In the genomic region with DNA sequence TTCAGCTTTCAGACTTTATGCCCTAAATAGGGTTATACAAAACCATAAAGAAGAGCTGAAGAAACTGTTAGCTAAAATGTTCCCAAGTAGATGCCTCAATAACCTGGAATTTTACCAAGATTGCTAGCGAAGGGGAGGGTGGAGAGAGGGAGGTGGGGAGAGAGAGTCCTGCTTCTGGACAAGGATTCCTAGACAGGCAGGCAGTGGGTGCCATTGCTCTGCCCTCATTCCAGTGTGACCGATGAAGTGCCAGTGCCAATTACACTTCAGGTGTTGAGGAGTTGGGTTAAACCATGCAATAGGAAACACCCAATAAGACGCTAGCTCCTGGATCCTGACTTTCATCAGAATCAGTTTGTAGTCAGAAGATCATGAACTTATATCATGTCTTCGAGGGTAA, we compare ENCODE assay signal across 37 cellular contexts. TPM values are rescaled to one million over a fixed set of nuclear protein-coding genes. Genes with fewer than 3 reads are reported as not detected.
"Had no signal": no experiment of that assay in that cellular context is flagged by ENCODE, and none has a peak within 500 bp of the region (broad histone marks: within the 10 kb centered on the region; RNA-seq: fewer than 3 reads in every experiment).

No MANE protein-coding gene starts in this region.

- H3K27ac ChIP-seq: brain microvascular endothelial cell, Peyer's patch, WERI-Rb-1 had no signal

- H3K4me3 ChIP-seq: MG63, Peyer's patch had no signal

- H3K4me1 ChIP-seq: Peyer's patch had no signal

- DNase-seq: activated CD4-positive, alpha-beta memory T cell treated with anti-CD3 and anti-CD28 coated beads, Interleukin-2, amount 10 ng/mL, durations not matched to agents 7 days and 5 days; activated CD4-positive, alpha-beta T cell treated with anti-CD3 and anti-CD28 coated beads for 1 hour; activated CD4-positive, alpha-beta T cell treated with anti-CD3 and anti-CD28 coated beads for 48 hours; activated CD4-positive, CD25-positive, alpha-beta regulatory T cell; activated CD8-positive, alpha-beta memory T cell treated with anti-CD3 and anti-CD28 coated beads for 24 hours; activated CD8-positive, alpha-beta memory T cell treated with anti-CD3 and anti-CD28 coated beads, Interleukin-2, amount 10 ng/mL, durations not matched to agents 7 days and 5 days; activated CD8-positive, alpha-beta memory T cell treated with anti-CD3 and anti-CD28 coated beads, Interleukin-2, amount 50 U/mL, for 48 hours; activated effector memory CD4-positive, alpha-beta T cell treated with anti-CD3 and anti-CD28 coated beads, Interleukin-2, amount 50 U/mL, for 16 hours; activated naive CD4-positive, alpha-beta T cell; activated naive CD4-positive, alpha-beta T cell treated with anti-CD3 and anti-CD28 coated beads, Interleukin-2, amount 50 U/mL, for 16 hours; activated naive CD8-positive, alpha-beta T cell treated with anti-CD3 and anti-CD28 coated beads for 36 hours; activated T-cell treated with anti-CD3 and anti-CD28 coated beads, Interleukin-2, amount 50 U/mL, for 48 hours; amniotic stem cell; aorta; brain microvascular endothelial cell; Kasumi-1; KG1; MG63; NCI-H1048; NCI-H1105 treated with DMSO at 0.1 percent for 48 hours; NCI-H1436; NCI-H1694; NCI-H1930; NCI-H345; NCI-H510A; NCI-H526; NCI-H748 treated with DMSO at 0.1 percent for 48 hours; NK-92 treated with Interleukin-12 subunit alpha and Interleukin-12 subunit beta, amount 100 ng/mL, for 24 hours; PC-3; Peyer's patch; RPMI8226; SW 1271; T-helper 1 cell; T-helper 2 cell; T-helper 9 cell; WERI-Rb-1 had no signal

- H3K27me3 ChIP-seq: brain microvascular endothelial cell, MG63, Peyer's patch had no signal

- H3K9me3 ChIP-seq: Peyer's patch had no signal

- ATAC-seq: activated CD8-positive, alpha-beta memory T cell treated with anti-CD3 and anti-CD28 coated beads, Interleukin-2, amount 10 ng/mL, durations not matched to agents 7 days and 5 days; activated T-helper 17 cell treated with anti-CD3 and anti-CD28 coated beads, Interleukin-2, amount 50 U/mL, for 72 hours; PC-3 had no signal

RNA-seq across cellular contexts. Expression of a gene that starts 20.9 kb away (rescaled TPM):
- total RNA-seq: activated CD4-positive, alpha-beta memory T cell treated with anti-CD3 and anti-CD28 coated beads, Interleukin-2, amount 10 ng/mL, durations not matched to agents 7 days and 5 days; activated CD8-positive, alpha-beta memory T cell treated with anti-CD3 and anti-CD28 coated beads, Interleukin-2, amount 10 ng/mL, durations not matched to agents 7 days and 5 days; activated naive CD8-positive, alpha-beta T cell treated with anti-CD3 and anti-CD28 coated beads for 36 hours; activated T-helper 17 cell treated with anti-CD3 and anti-CD28 coated beads, Interleukin-2, amount 50 U/mL, for 72 hours had no signal
